31 cellular contexts compared by ENCODE assay signal in genomic region chr13:68759617-68760016, GRCh38.
"Had no signal": no experiment of that assay in that cellular context is flagged by ENCODE, and none has a peak within 500 bp of the region (broad histone marks: within the 10 kb centered on the region; RNA-seq: fewer than 3 reads in every experiment).

No MANE protein-coding gene starts in this region.

- H3K4me3 ChIP-seq: SJCRH30, SK-N-MC had no signal

- H3K4me2 ChIP-seq: KMS-11 had no signal

- H3K27me3 ChIP-seq: SJCRH30 had no signal

- H3K27ac ChIP-seq: KMS-11, SJCRH30, SK-N-MC had no signal

- H3K36me3 ChIP-seq: SJCRH30 had no signal

- FAIRE-seq: bronchial epithelial cell, TTC549 had no signal

- H3K4me1 ChIP-seq: SJCRH30 had no signal

- ATAC-seq: activated CD4-positive, alpha-beta T cell treated with anti-CD3 and anti-CD28 coated beads for 36 hours; activated CD4-positive, CD25-positive, alpha-beta regulatory T cell treated with anti-CD3 and anti-CD28 coated beads, Interleukin-2, amount 50 U/mL, for 24 hours; activated CD8-positive, alpha-beta memory T cell treated with anti-CD3 and anti-CD28 coated beads, Interleukin-2, amount 10 ng/mL, durations not matched to agents 7 days and 5 days; activated naive CD8-positive, alpha-beta T cell treated with anti-CD3 and anti-CD28 coated beads, Interleukin-2, amount 50 U/mL, for 24 hours; Panc1 had no signal

- H3K9ac ChIP-seq: KMS-11 had no signal

- H3K9me3 ChIP-seq: SJCRH30 had no signal

- DNase-seq: activated CD4-positive, alpha-beta memory T cell treated with anti-CD3 and anti-CD28 coated beads for 36 hours; activated CD4-positive, alpha-beta T cell treated with anti-CD3 and anti-CD28 coated beads for 36 hours; activated CD4-positive, alpha-beta T cell treated with anti-CD3 and anti-CD28 coated beads, Interleukin-2, amount 50 U/mL, for 1 hour; activated CD8-positive, alpha-beta memory T cell treated with anti-CD3 and anti-CD28 coated beads for 24 hours; activated CD8-positive, alpha-beta memory T cell treated with anti-CD3 and anti-CD28 coated beads, Interleukin-2, amount 10 ng/mL, durations not matched to agents 7 days and 5 days; activated CD8-positive, alpha-beta memory T cell treated with anti-CD3 and anti-CD28 coated beads, Interleukin-2, amount 50 U/mL, for 48 hours; activated effector memory CD4-positive, alpha-beta T cell treated with Interleukin-2 at 50 U/mL for 16 hours; activated naive CD4-positive, alpha-beta T cell treated with anti-CD3 and anti-CD28 coated beads, Interleukin-2, amount 10 ng/mL, durations not matched to agents 7 days and 5 days; activated naive CD8-positive, alpha-beta T cell treated with anti-CD3 and anti-CD28 coated beads, Interleukin-2, amount 50 U/mL, for 24 hours; activated T-cell treated with anti-CD3 and anti-CD28 coated beads, Interleukin-2, amount 50 U/mL, for 48 hours; anterior cingulate cortex; caudate nucleus; cerebellar nuclear complex; MM.1S; NCI-H1048; NCI-H1105 treated with DMSO at 0.1 percent for 48 hours; NCI-H1436; NCI-H1694; NCI-H1930; NCI-H2081 treated with DMSO at 0.1 percent for 48 hours; NCI-H226; NCI-H446 treated with DMSO at 0.1 percent for 48 hours; NCI-H524 treated with DMSO at 0.1 percent for 48 hours; SHP77; SJCRH30 had no signal
